ENCODE assay signal across 8 cellular contexts in genomic region chr4:74158561-74159396, GRCh38. TPM values are rescaled to one million over a fixed set of nuclear protein-coding genes. Genes with fewer than 3 reads are reported as not detected.
DNase-seq lines count a peak whose midpoint lies in the region; ATAC-seq and TF ChIP-seq lines count a peak whose summit lies in the region.

No MANE protein-coding gene starts in this region.

- peak overlapping the region; percentile 77 for H3K4me3 ChIP-seq in DOHH2 (ENCODE audit: low read length)
- peak overlapping the region; percentile 80 for H3K4me3 ChIP-seq in stomach smooth muscle (ENCODE audit: low read length in 2 of 2)

- in situ Hi-C loops in KBM-7 (cut with MboI; ENCODE audit: low pct_unique_long_range_greater_than_20kb, low sequenced_read_pairs) = no loop called here

- H3K9me3 ChIP-seq in DOHH2 (ENCODE audit: control insufficient read depth, insufficient read depth, low read length) = no peaks in the 10 kb centered on the region
- no peaks in the 10 kb centered on the region for H3K9me3 ChIP-seq in stomach smooth muscle (ENCODE audit: control insufficient read depth in 2 of 2, low read length in 2 of 2)

- peak overlapping the region; percentile 83 for H3K4me2 ChIP-seq in DOHH2 (ENCODE audit: low read length)

- H3K79me2 ChIP-seq in DOHH2 (ENCODE audit: control insufficient read depth, low read length) = peaks cover 59% of the 10 kb centered on the region

- no peak for TF ChIP-seq CTCF in DOHH2 (IDR thresholded peaks at IDR 0.05; ENCODE audit: low read depth, low read length, poor library complexity, severe bottlenecking)
- TF ChIP-seq CTCF in foreskin keratinocyte (conservative IDR thresholded peaks at IDR 0.05) = no peak

- ATAC-seq in foreskin keratinocyte = no peak
- ATAC-seq in GM21528 (IDR thresholded peaks at IDR 0.05; ENCODE audit: low FRiP score, unreplicated experiment) = no peak

- peaks cover 46% of the 10 kb centered on the region for H3K36me3 ChIP-seq in DOHH2 (ENCODE audit: control insufficient read depth, low read length)
- H3K36me3 ChIP-seq in stomach smooth muscle (ENCODE audit: control insufficient read depth in 2 of 2, insufficient read depth in 2 of 2, low read length in 2 of 2) = peaks cover 0 to 7% of the 10 kb centered on the region in 2 donors

- H3K27me3 ChIP-seq in DOHH2 (ENCODE audit: control insufficient read depth, low read length) = peaks cover 3% of the 10 kb centered on the region; the same call in 1 of the 2 replicates
- H3K27me3 ChIP-seq in stomach smooth muscle (ENCODE audit: control insufficient read depth in 1 of 2, insufficient read depth in 2 of 2, low read length in 2 of 2) = no peaks in the 10 kb centered on the region
- no peaks in the 10 kb centered on the region for H3K27me3 ChIP-seq in foreskin keratinocyte

- H3K9ac ChIP-seq in stomach smooth muscle (ENCODE audit: low read length in 2 of 2) = peak overlapping the region; percentile 88 to 91

- H3K27ac ChIP-seq in DOHH2 (ENCODE audit: low read depth, low read length) (peak overlapping the region; percentile 16; the same call in 1 of the 2 replicates), angular gyrus (ENCODE audit: low read depth, low read length) (peak overlapping the region; percentile 86), stomach smooth muscle (ENCODE audit: low read length) (no peak overlapping the region), foreskin keratinocyte (no peak overlapping the region)

- no peaks in the 10 kb centered on the region for H4K20me1 ChIP-seq in DOHH2 (ENCODE audit: control insufficient read depth, insufficient read depth, low read depth, low read length)

- DNase-seq in KBM-7 (peak; percentile 25), kidney tubule cell (ENCODE audit: low spot score) (peak; percentile 27), GOT3 (lab: John Stamatoyannopoulos, UW) (no peak), foreskin keratinocyte (no peak)

- H3F3A ChIP-seq in DOHH2 (ENCODE audit: control insufficient read depth, insufficient read depth) = peaks cover 4% of the 10 kb centered on the region; the same call in 1 of the 2 replicates

- no peaks in the 10 kb centered on the region for H3K9me2 ChIP-seq in DOHH2 (replicated peaks; ENCODE audit: control insufficient read depth, low read length)

- H3K4me1 ChIP-seq in DOHH2 (ENCODE audit: control insufficient read depth, low read length) (peaks cover 15% of the 10 kb centered on the region), stomach smooth muscle (ENCODE audit: control insufficient read depth, insufficient read depth, low read length) (peaks cover 4% of the 10 kb centered on the region), foreskin keratinocyte (peaks cover 14% of the 10 kb centered on the region)

RNA-seq across cellular contexts. Expression of gene MTHFD2L, which starts 0.9 kb away (rescaled TPM):
- total RNA-seq in foreskin keratinocyte = 6.1 and 15.4 TPM in 2 replicates
- 3.5 and 10.8 TPM in 2 replicates for polyA plus RNA-seq in foreskin keratinocyte

RNA-seq across cellular contexts. Expression of gene CXCL2, which starts 59.8 kb away (rescaled TPM):
- 1.5 and 4.0 TPM in 2 replicates for total RNA-seq in foreskin keratinocyte
- 1.5 and 4.0 TPM in 2 replicates for polyA plus RNA-seq in foreskin keratinocyte

Comparison
In these comparisons a context has a peak if more than half of its experiments do, and no peak if none do; other contexts are left out.
1. H3K27ac ChIP-seq: peak in DOHH2 (single experiment) and angular gyrus (single experiment); none in stomach smooth muscle (single experiment) and foreskin keratinocyte (single experiment).
2. DNase-seq: peak in KBM-7 (single experiment) and kidney tubule cell (single experiment); none in GOT3 (single experiment) and foreskin keratinocyte (0 of 2).